Comparison of ENCODE assay signal across 21 cellular contexts in the genomic region with DNA sequence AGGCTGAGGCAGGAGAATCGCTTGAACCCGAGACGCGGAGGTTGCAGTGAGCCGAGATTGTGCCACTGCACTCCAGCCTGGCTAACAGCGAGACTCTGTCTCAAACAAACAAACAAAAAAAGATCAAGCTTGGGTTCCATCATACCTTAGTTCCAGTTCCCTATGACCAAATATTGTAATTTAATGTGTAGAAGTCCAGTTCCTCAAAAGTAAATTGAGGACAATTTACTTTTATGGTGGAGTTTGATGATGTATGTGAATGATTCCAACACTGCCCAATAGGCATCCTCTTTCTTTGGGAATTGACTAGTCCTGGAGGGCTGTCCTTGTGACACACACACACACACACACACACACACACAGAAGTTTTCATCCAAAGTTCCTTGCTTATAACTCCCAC.
"Had no signal": no experiment of that assay in that cellular context is flagged by ENCODE, and none has a peak within 500 bp of the region (broad histone marks: within the 10 kb centered on the region; RNA-seq: fewer than 3 reads in every experiment).

No MANE protein-coding gene starts in this region.

- H3K4me3 ChIP-seq: heart right ventricle, mucosa of descending colon, neural progenitor cell, sigmoid colon, smooth muscle cell, testis, uterus had no signal

- DNase-seq: activated CD4-positive, alpha-beta T cell treated with anti-CD3 and anti-CD28 coated beads for 1 hour; activated CD4-positive, alpha-beta T cell treated with anti-CD3 and anti-CD28 coated beads, Interleukin-2, amount 50 U/mL, for 1 hour; activated CD8-positive, alpha-beta T cell treated with anti-CD3 and anti-CD28 coated beads, Interleukin-2, amount 10 ng/mL, durations not matched to agents 7 days and 5 days; activated naive CD4-positive, alpha-beta T cell treated with Interleukin-2 at 50 U/mL for 16 hours; activated T-cell treated with anti-CD3 and anti-CD28 coated beads, Interleukin-2, amount 50 U/mL, for 1 hour; effector CD4-positive, alpha-beta T cell; foreskin fibroblast; heart right ventricle; left colon; mucosa of descending colon; sigmoid colon; stimulated activated CD4-positive, alpha-beta T cell treated with anti-CD3 and anti-CD28 coated beads, Interleukin-15, amount 100 ng/mL, for 24 hours; testis; trophoblast cell; uterus had no signal

- ATAC-seq: activated CD8-positive, alpha-beta T cell treated with anti-CD3 and anti-CD28 coated beads, Interleukin-2, amount 10 ng/mL, durations not matched to agents 7 days and 5 days; heart right ventricle; left colon; mucosa of descending colon; stimulated activated memory B cell treated with anti-CD40 and anti-IgM and Interleukin-4, amounts not matched to agents 10 μg/mL and 1 μg/mL and 100 μg/mL, for 72 hours had no signal

- FAIRE-seq: endometrium, keratinocyte, TTC549 had no signal
